Comparison of ENCODE assay signal across 17 cellular contexts in the genomic region with DNA sequence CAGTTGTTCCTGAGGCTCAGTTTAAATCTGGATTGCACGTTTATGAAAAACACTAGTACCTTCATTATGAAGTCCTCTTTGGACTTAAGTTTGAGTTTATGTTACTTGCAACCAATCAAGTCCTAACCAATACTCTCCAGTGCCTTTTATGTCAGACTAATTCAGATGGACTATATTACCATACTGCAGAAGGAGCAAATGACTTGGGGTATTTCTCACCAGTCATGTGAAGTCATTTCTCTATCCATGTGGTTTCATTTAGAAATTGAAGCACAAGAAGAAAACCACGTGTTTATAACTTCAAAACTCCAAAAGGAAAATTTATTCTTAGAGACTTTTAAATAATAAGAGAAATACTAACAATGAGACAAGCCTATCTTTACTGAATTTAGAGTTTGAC.
"Had no signal": no experiment of that assay in that cellular context is flagged by ENCODE, and none has a peak within 500 bp of the region (broad histone marks: within the 10 kb centered on the region; RNA-seq: fewer than 3 reads in every experiment).

No MANE protein-coding gene starts in this region.

- ATAC-seq: activated naive CD8-positive, alpha-beta T cell treated with anti-CD3 and anti-CD28 coated beads, Interleukin-2, amount 50 U/mL, for 24 hours; activated T-cell treated with anti-CD3 and anti-CD28 coated beads, Interleukin-2, amount 50 U/mL, for 72 hours; esophagus mucosa; gastroesophageal sphincter; stimulated activated effector memory CD8-positive, alpha-beta T cell treated with anti-CD3 and anti-CD28 coated beads, Interleukin-12 subunit alpha, Interleukin-12 subunit beta, amount 100 ng/mL, for 72 hours had no signal

- DNase-seq: activated CD4-positive, alpha-beta memory T cell treated with anti-CD3 and anti-CD28 coated beads for 36 hours; activated naive CD8-positive, alpha-beta T cell treated with anti-CD3 and anti-CD28 coated beads, Interleukin-2, amount 50 U/mL, for 24 hours; activated T-cell treated with anti-CD3 and anti-CD28 coated beads, Interleukin-2, amount 50 U/mL, for 72 hours; kidney; left ventricle myocardium inferior; retina; T1000; thyroid gland; uterus had no signal

- H3K27ac Mint-ChIP-seq: activated CD4-positive, alpha-beta memory T cell treated with anti-CD3 and anti-CD28 coated beads for 36 hours; activated naive CD8-positive, alpha-beta T cell treated with anti-CD3 and anti-CD28 coated beads, Interleukin-2, amount 50 U/mL, for 24 hours; activated T-cell treated with anti-CD3 and anti-CD28 coated beads, Interleukin-2, amount 50 U/mL, for 72 hours; memory B cell; stimulated activated effector memory CD8-positive, alpha-beta T cell treated with anti-CD3 and anti-CD28 coated beads, Interleukin-12 subunit alpha, Interleukin-12 subunit beta, amount 100 ng/mL, for 72 hours had no signal

- H3K4me1 ChIP-seq: gastroesophageal sphincter, left ventricle myocardium inferior, parathyroid adenoma, thyroid gland, uterus had no signal

- H3K27me3 ChIP-seq: hepatocyte, thyroid gland, uterus had no signal

- H3K4me3 ChIP-seq: gastroesophageal sphincter, hepatocyte, left ventricle myocardium inferior, skin epidermis, thyroid gland, uterus had no signal

- H2AFZ ChIP-seq: hepatocyte, parathyroid adenoma had no signal

- H3K9me3 ChIP-seq: gastroesophageal sphincter, left ventricle myocardium inferior, thyroid gland, uterus had no signal

- H3K9me3 Mint-ChIP-seq: activated naive CD8-positive, alpha-beta T cell treated with anti-CD3 and anti-CD28 coated beads, Interleukin-2, amount 50 U/mL, for 24 hours; activated T-cell treated with anti-CD3 and anti-CD28 coated beads, Interleukin-2, amount 50 U/mL, for 72 hours; memory B cell had no signal

- H3K9ac ChIP-seq: parathyroid adenoma had no signal

- H3K36me3 Mint-ChIP-seq: activated CD4-positive, alpha-beta memory T cell treated with anti-CD3 and anti-CD28 coated beads for 36 hours; memory B cell; stimulated activated effector memory CD8-positive, alpha-beta T cell treated with anti-CD3 and anti-CD28 coated beads, Interleukin-12 subunit alpha, Interleukin-12 subunit beta, amount 100 ng/mL, for 72 hours had no signal

- H3K27ac ChIP-seq: gastroesophageal sphincter, hepatocyte, left ventricle myocardium inferior, parathyroid adenoma, thyroid gland, uterus, VCaP had no signal

- H3K79me2 ChIP-seq: hepatocyte, parathyroid adenoma had no signal

- H3K4me3 Mint-ChIP-seq: activated CD4-positive, alpha-beta memory T cell treated with anti-CD3 and anti-CD28 coated beads for 36 hours; activated naive CD8-positive, alpha-beta T cell treated with anti-CD3 and anti-CD28 coated beads, Interleukin-2, amount 50 U/mL, for 24 hours; activated T-cell treated with anti-CD3 and anti-CD28 coated beads, Interleukin-2, amount 50 U/mL, for 72 hours; memory B cell; stimulated activated effector memory CD8-positive, alpha-beta T cell treated with anti-CD3 and anti-CD28 coated beads, Interleukin-12 subunit alpha, Interleukin-12 subunit beta, amount 100 ng/mL, for 72 hours had no signal

- H3K4me1 Mint-ChIP-seq: activated naive CD8-positive, alpha-beta T cell treated with anti-CD3 and anti-CD28 coated beads, Interleukin-2, amount 50 U/mL, for 24 hours; memory B cell; stimulated activated effector memory CD8-positive, alpha-beta T cell treated with anti-CD3 and anti-CD28 coated beads, Interleukin-12 subunit alpha, Interleukin-12 subunit beta, amount 100 ng/mL, for 72 hours had no signal

- H3K4me2 ChIP-seq: hepatocyte had no signal

- H3K27me3 Mint-ChIP-seq: activated CD4-positive, alpha-beta memory T cell treated with anti-CD3 and anti-CD28 coated beads for 36 hours; activated naive CD8-positive, alpha-beta T cell treated with anti-CD3 and anti-CD28 coated beads, Interleukin-2, amount 50 U/mL, for 24 hours had no signal

- H3K36me3 ChIP-seq: gastroesophageal sphincter, left ventricle myocardium inferior, thyroid gland, uterus had no signal
